1 cellular context compared by ENCODE assay signal in the genomic region with DNA sequence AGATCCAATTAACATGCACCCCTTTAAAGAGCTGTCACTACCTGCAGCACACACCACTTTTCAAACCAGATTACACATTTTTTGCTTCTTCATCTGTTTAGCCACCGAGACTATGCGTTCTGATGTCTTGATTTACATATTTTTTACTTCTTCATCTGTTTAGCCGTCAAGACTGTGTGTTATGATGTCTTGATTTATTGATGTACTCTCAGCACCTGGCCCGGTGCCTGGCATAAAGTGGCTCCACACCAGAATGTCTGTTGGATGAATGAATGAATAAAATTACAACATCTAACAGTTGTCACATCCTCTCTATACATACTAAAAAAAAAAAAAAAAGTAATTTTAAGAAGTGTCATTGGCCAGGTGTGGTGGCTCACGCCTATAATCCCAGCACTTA.
TF ChIP-seq lines count a peak whose summit lies in the region.

No MANE protein-coding gene starts in this region.

TF ChIP-seq in K562, 482 proteins besides CTCF, POLR2A, EP300 and RAD21:
- TF ChIP-seq ZNF766 (CRISPR knock-in tag; conservative IDR thresholded peaks at IDR 0.05) (no peak), ZNF79 (CRISPR knock-in tag; IDR thresholded peaks at IDR 0.05; ENCODE audit: low read depth) (no peak), MEIS2 (IDR thresholded peaks at IDR 0.05; ENCODE audit: partially characterized antibody) (peak; percentile 54)
- TF ChIP-seq, protein P1, sequence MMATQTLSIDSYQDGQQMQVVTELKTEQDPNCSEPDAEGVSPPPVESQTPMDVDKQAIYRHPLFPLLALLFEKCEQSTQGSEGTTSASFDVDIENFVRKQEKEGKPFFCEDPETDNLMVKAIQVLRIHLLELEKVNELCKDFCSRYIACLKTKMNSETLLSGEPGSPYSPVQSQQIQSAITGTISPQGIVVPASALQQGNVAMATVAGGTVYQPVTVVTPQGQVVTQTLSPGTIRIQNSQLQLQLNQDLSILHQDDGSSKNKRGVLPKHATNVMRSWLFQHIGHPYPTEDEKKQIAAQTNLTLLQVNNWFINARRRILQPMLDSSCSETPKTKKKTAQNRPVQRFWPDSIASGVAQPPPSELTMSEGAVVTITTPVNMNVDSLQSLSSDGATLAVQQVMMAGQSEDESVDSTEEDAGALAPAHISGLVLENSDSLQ (IDR thresholded peaks at IDR 0.05): peak; percentile 18; the same call in 1 of the 2 replicates
- TF ChIP-seq, protein P2, sequence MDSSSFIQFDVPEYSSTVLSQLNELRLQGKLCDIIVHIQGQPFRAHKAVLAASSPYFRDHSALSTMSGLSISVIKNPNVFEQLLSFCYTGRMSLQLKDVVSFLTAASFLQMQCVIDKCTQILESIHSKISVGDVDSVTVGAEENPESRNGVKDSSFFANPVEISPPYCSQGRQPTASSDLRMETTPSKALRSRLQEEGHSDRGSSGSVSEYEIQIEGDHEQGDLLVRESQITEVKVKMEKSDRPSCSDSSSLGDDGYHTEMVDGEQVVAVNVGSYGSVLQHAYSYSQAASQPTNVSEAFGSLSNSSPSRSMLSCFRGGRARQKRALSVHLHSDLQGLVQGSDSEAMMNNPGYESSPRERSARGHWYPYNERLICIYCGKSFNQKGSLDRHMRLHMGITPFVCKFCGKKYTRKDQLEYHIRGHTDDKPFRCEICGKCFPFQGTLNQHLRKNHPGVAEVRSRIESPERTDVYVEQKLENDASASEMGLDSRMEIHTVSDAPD (CRISPR knock-in tag; IDR thresholded peaks at IDR 0.05): no peak
- TF ChIP-seq, protein P3, sequence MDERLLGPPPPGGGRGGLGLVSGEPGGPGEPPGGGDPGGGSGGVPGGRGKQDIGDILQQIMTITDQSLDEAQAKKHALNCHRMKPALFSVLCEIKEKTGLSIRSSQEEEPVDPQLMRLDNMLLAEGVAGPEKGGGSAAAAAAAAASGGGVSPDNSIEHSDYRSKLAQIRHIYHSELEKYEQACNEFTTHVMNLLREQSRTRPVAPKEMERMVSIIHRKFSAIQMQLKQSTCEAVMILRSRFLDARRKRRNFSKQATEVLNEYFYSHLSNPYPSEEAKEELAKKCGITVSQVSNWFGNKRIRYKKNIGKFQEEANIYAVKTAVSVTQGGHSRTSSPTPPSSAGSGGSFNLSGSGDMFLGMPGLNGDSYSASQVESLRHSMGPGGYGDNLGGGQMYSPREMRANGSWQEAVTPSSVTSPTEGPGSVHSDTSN (CRISPR knock-in tag; IDR thresholded peaks at IDR 0.05; ENCODE audit: low read depth): no peak
- TF ChIP-seq, protein P3 (tag; conservative IDR thresholded peaks at IDR 0.05; ENCODE audit: low read depth): peak; percentile 52; the same call in 1 of the 2 replicates
